10 cellular contexts compared by ENCODE assay signal in the genomic region with DNA sequence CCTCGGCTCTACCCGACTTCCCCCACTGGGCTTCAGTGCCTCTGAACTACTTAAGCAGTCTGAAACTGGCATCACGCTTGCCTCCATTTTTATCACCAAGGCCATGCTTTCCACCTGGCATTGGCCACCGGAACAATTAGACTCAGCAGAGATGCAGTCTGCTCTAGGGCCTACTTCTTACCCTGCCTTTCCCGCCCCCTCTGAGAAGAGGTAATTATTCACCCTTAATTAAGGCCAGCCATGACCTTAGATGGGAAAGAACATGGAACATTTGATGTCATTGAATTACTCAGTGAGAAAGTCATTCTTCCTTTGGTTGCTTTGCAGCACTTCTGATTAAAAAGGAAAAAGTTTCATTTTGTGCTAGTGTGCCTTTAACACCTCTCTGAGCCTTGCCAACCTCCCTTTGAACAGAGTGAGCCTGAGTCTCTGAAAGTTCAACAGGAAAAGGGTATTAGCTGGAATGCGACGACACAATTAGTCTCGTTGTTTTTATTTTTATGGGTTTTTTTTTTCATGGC.
DNase-seq lines count a peak whose midpoint lies in the region; TF ChIP-seq lines count a peak whose summit lies in the region.
"Had no signal": no experiment of that assay in that cellular context is flagged by ENCODE, and none has a peak within 500 bp of the region (broad histone marks: within the 10 kb centered on the region; RNA-seq: fewer than 3 reads in every experiment).

No MANE protein-coding gene starts in this region.

- H3K27me3 ChIP-seq in muscle layer of duodenum (ENCODE audit: low read depth, low read length): no peaks in the 10 kb centered on the region
- peaks cover 13% of the 10 kb centered on the region for H3K27me3 ChIP-seq in suprapubic skin

- peaks cover 0 to 10% of the 10 kb centered on the region in 2 donors for H3K4me1 ChIP-seq in muscle layer of duodenum (ENCODE audit: control insufficient read depth in 1 of 2, insufficient read depth in 2 of 2, low read length in 2 of 2)
- H3K4me1 ChIP-seq in suprapubic skin: peaks cover 30% of the 10 kb centered on the region

- peaks cover 8% of the 10 kb centered on the region for H3K27me3 Mint-ChIP-seq in activated CD4-positive, alpha-beta memory T cell treated with anti-CD3 and anti-CD28 coated beads for 36 hours
- H3K27me3 Mint-ChIP-seq in activated CD4-positive, alpha-beta memory T cell treated with anti-CD3 and anti-CD28 coated beads, Interleukin-2, amount 10 ng/mL, durations not matched to agents 7 days and 5 days: no peaks in the 10 kb centered on the region

- no peaks in the 10 kb centered on the region for H3K9me3 Mint-ChIP-seq in activated CD4-positive, alpha-beta memory T cell treated with anti-CD3 and anti-CD28 coated beads for 36 hours
- H3K9me3 Mint-ChIP-seq in activated CD4-positive, alpha-beta memory T cell treated with anti-CD3 and anti-CD28 coated beads, Interleukin-2, amount 10 ng/mL, durations not matched to agents 7 days and 5 days: no peaks in the 10 kb centered on the region

- H3K36me3 ChIP-seq in muscle layer of duodenum (ENCODE audit: control insufficient read depth in 1 of 2, insufficient read depth in 2 of 2, low read length in 2 of 2): peaks cover 0 to 3% of the 10 kb centered on the region in 2 donors
- no peaks in the 10 kb centered on the region for H3K36me3 ChIP-seq in suprapubic skin

- WGBS in suprapubic skin: 38% methylated on average over 8 of the region's 8 CpGs

- peak overlapping the region; percentile 90 for H3K27ac Mint-ChIP-seq in activated CD4-positive, alpha-beta memory T cell treated with anti-CD3 and anti-CD28 coated beads for 36 hours
- H3K27ac Mint-ChIP-seq in activated CD4-positive, alpha-beta memory T cell treated with anti-CD3 and anti-CD28 coated beads, Interleukin-2, amount 10 ng/mL, durations not matched to agents 7 days and 5 days: no peak overlapping the region

- H3K36me3 Mint-ChIP-seq in activated CD4-positive, alpha-beta memory T cell treated with anti-CD3 and anti-CD28 coated beads for 36 hours: no peaks in the 10 kb centered on the region
- no peaks in the 10 kb centered on the region for H3K36me3 Mint-ChIP-seq in activated CD4-positive, alpha-beta memory T cell treated with anti-CD3 and anti-CD28 coated beads, Interleukin-2, amount 10 ng/mL, durations not matched to agents 7 days and 5 days (ENCODE audit: low read depth)

- H3K27ac ChIP-seq in muscle layer of duodenum (ENCODE audit: low read length) (peak overlapping the region; percentile 83), suprapubic skin (peak overlapping the region; percentile 75)

- peak overlapping the region; percentile 64 for H3K4me3 Mint-ChIP-seq in activated CD4-positive, alpha-beta memory T cell treated with anti-CD3 and anti-CD28 coated beads for 36 hours
- no peak overlapping the region for H3K4me3 Mint-ChIP-seq in activated CD4-positive, alpha-beta memory T cell treated with anti-CD3 and anti-CD28 coated beads, Interleukin-2, amount 10 ng/mL, durations not matched to agents 7 days and 5 days

- no peak overlapping the region for H3K4me3 ChIP-seq in astrocyte of the spinal cord (ENCODE audit: low read depth, low read length)
- no peak overlapping the region for H3K4me3 ChIP-seq in muscle layer of duodenum (ENCODE audit: low read depth in 1 of 2, low read length in 2 of 2)
- no peak overlapping the region for H3K4me3 ChIP-seq in suprapubic skin

- CTCF ChIA-PET in activated CD4-positive, alpha-beta memory T cell treated with anti-CD3 and anti-CD28 coated beads for 36 hours (lab: Charles Lee): interaction anchor here (0.7 to 1.5 kb wide), 3 partner anchors 54 to 1160 kb away, joined by 3 read pairs; no protein-coding TSS in a partner anchor
- CTCF ChIA-PET in activated CD4-positive, alpha-beta memory T cell treated with anti-CD3 and anti-CD28 coated beads, Interleukin-2, amount 10 ng/mL, durations not matched to agents 7 days and 5 days (lab: Charles Lee): no interaction called here

- H3K4me1 Mint-ChIP-seq in activated CD4-positive, alpha-beta memory T cell treated with anti-CD3 and anti-CD28 coated beads for 36 hours (ENCODE audit: low read depth): peaks cover 51% of the 10 kb centered on the region
- H3K4me1 Mint-ChIP-seq in activated CD4-positive, alpha-beta memory T cell treated with anti-CD3 and anti-CD28 coated beads, Interleukin-2, amount 10 ng/mL, durations not matched to agents 7 days and 5 days: peaks cover 19% of the 10 kb centered on the region

- TF ChIP-seq CTCF in astrocyte of the spinal cord (IDR thresholded peaks at IDR 0.05; ENCODE audit: low read depth, low read length) (no peak), suprapubic skin (IDR thresholded peaks at IDR 0.05) (no peak), GM20000 (IDR thresholded peaks at IDR 0.05; ENCODE audit: extremely low read depth, missing control alignments) (no peak)

- no peak for TF ChIP-seq EP300 in suprapubic skin (IDR thresholded peaks at IDR 0.05)

- H3K9me3 ChIP-seq in muscle layer of duodenum (ENCODE audit: control insufficient read depth in 1 of 2, low read length in 2 of 2) (no peaks in the 10 kb centered on the region), suprapubic skin (no peaks in the 10 kb centered on the region)

- intact Hi-C loops in activated CD4-positive, alpha-beta memory T cell treated with anti-CD3 and anti-CD28 coated beads for 36 hours (cut with micrococcal nuclease): loop anchor here (1.0 to 10.0 kb wide), 7 partner anchors 53 to 824 kb away; a partner anchor contains a TSS

- POLR2A ChIA-PET in activated CD4-positive, alpha-beta memory T cell treated with anti-CD3 and anti-CD28 coated beads for 36 hours (lab: Charles Lee): interaction anchor here (0.9 to 1.4 kb wide), 2 partner anchors 126 to 129 kb away, joined by 7 read pairs; a partner anchor contains a TSS
- POLR2A ChIA-PET in activated CD4-positive, alpha-beta memory T cell treated with anti-CD3 and anti-CD28 coated beads, Interleukin-2, amount 10 ng/mL, durations not matched to agents 7 days and 5 days (lab: Charles Lee): no interaction called here

- DNase-seq in activated CD4-positive, alpha-beta memory T cell treated with anti-CD3 and anti-CD28 coated beads for 36 hours: peak; percentile 78
- no peak for DNase-seq in activated CD4-positive, alpha-beta memory T cell treated with anti-CD3 and anti-CD28 coated beads, Interleukin-2, amount 10 ng/mL, durations not matched to agents 7 days and 5 days
- peak; percentile 81 for DNase-seq in astrocyte of the spinal cord (ENCODE audit: low read depth, low spot score)
- DNase-seq in suprapubic skin (ENCODE audit: low spot score in 2 of 2): no peak
- DNase-seq in NCI-H187 (lab: John Stamatoyannopoulos, UW): no peak
- DNase-seq in GM20000 (ENCODE audit: low spot score): no peak
- no peak for DNase-seq in NCI-H128 (lab: John Stamatoyannopoulos, UW; ENCODE audit: unreplicated experiment)
- DNase-seq: H7, NCI-H2081 treated with DMSO at 0.1 percent for 48 hours had no signal

- no peak for TF ChIP-seq POLR2A in suprapubic skin (IDR thresholded peaks at IDR 0.05)

- in situ Hi-C loops in astrocyte of the spinal cord (cut with HindIII; ENCODE audit: low sequenced_read_pairs): no loop called here

Comparison
In these comparisons a context has a peak if more than half of its experiments do, and no peak if none do; other contexts are left out.
1. DNase-seq: peak in activated CD4-positive, alpha-beta memory T cell treated with anti-CD3 and anti-CD28 coated beads for 36 hours (single experiment) and astrocyte of the spinal cord (single experiment); none in activated CD4-positive, alpha-beta memory T cell treated with anti-CD3 and anti-CD28 coated beads, Interleukin-2, amount 10 ng/mL, durations not matched to agents 7 days and 5 days (single experiment), suprapubic skin (0 of 2), NCI-H187 (0 of 2), GM20000 (single experiment) and NCI-H128 (single experiment).